Comparison of ENCODE assay signal across 1 cellular context in genomic region chr11:67402192-67402839, GRCh38.
A peak's percentile ranks its signal among the peaks of the same experiment; 100 is the strongest.
TF ChIP-seq lines count a peak whose summit lies in the region.

No MANE protein-coding gene starts in this region.

TF ChIP-seq in liver, 16 proteins besides CTCF, POLR2A, EP300 and RAD21 (continued from another document):
- peak; percentile 16 for TF ChIP-seq REST (IDR thresholded peaks at IDR 0.05)
